21 cellular contexts compared by ENCODE assay signal in the genomic region with DNA sequence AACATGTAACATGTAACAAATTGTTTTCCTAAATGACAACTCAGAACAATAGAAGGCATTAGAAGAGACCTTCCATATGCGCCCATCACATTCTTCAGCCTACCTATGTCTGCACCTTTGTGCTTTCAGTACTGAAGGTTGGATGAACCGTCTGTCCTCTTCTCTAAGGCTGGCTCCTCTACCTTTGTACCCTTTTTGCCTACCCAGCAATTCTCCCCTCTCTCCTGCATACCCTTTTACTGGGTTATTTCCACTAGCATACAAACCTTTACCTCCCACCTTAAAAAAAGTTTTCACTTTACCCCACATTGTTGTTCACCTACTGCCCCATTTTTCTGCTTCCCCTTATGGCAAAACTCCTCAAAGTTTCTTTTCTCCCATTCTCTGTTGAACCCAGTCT. TPM values are rescaled to one million over a fixed set of nuclear protein-coding genes. Genes with fewer than 3 reads are reported as not detected.
DNase-seq lines count a peak whose midpoint lies in the region; ATAC-seq lines count a peak whose summit lies in the region.
"Had no signal": no experiment of that assay in that cellular context is flagged by ENCODE, and none has a peak within 500 bp of the region (broad histone marks: within the 10 kb centered on the region; RNA-seq: fewer than 3 reads in every experiment).

No MANE protein-coding gene starts in this region.

- no peaks in the 10 kb centered on the region for H3K9me3 Mint-ChIP-seq in stimulated activated naive CD8-positive, alpha-beta T cell treated with anti-CD3 and anti-CD28 coated beads, Interleukin-15, Interleukin-2, amounts not matched to agents 100 ng/mL and 50 ng/mL, for 24 hours
- no peaks in the 10 kb centered on the region for H3K9me3 Mint-ChIP-seq in stimulated activated naive CD8-positive, alpha-beta T cell treated with anti-CD3 and anti-CD28 coated beads, Interleukin-15, amount 100 ng/mL, for 72 hours
- H3K9me3 Mint-ChIP-seq in activated T-helper 1 cell treated with anti-CD3 and anti-CD28 coated beads, Interleukin-12 subunit alpha, Interleukin-12 subunit beta, Interleukin-2, Interleukin-4 antibody, amounts not matched to agents 30 ng/mL and 10 ng/mL and 1 ng/mL, durations not matched to agents 14 hours and 24 hours and 36 hours = no peaks in the 10 kb centered on the region
- H3K9me3 Mint-ChIP-seq in effector memory CD8-positive, alpha-beta T cell = no peaks in the 10 kb centered on the region

- H3K27ac Mint-ChIP-seq in stimulated activated naive CD8-positive, alpha-beta T cell treated with anti-CD3 and anti-CD28 coated beads, Interleukin-15, Interleukin-2, amounts not matched to agents 100 ng/mL and 50 ng/mL, for 24 hours = peak overlapping the region; percentile 42
- peak overlapping the region in 1 of 2 donors; percentile 75 for H3K27ac Mint-ChIP-seq in stimulated activated naive CD8-positive, alpha-beta T cell treated with anti-CD3 and anti-CD28 coated beads, Interleukin-15, amount 100 ng/mL, for 72 hours
- peak overlapping the region; percentile 64 for H3K27ac Mint-ChIP-seq in activated T-helper 1 cell treated with anti-CD3 and anti-CD28 coated beads, Interleukin-12 subunit alpha, Interleukin-12 subunit beta, Interleukin-2, Interleukin-4 antibody, amounts not matched to agents 30 ng/mL and 10 ng/mL and 1 ng/mL, durations not matched to agents 14 hours and 24 hours and 36 hours
- H3K27ac Mint-ChIP-seq in effector memory CD8-positive, alpha-beta T cell = peak overlapping the region; percentile 3 to 69
- H3K27ac Mint-ChIP-seq: CD14-positive monocyte had no signal

- no peak for ATAC-seq in stimulated activated naive CD8-positive, alpha-beta T cell treated with anti-CD3 and anti-CD28 coated beads, Interleukin-15, amount 100 ng/mL, for 72 hours
- no peak for ATAC-seq in effector memory CD8-positive, alpha-beta T cell (replicated peaks)
- no peak for ATAC-seq in GM18867 (IDR thresholded peaks at IDR 0.05; ENCODE audit: unreplicated experiment)

- DNase-seq in stimulated activated naive CD8-positive, alpha-beta T cell treated with anti-CD3 and anti-CD28 coated beads, Interleukin-15, amount 100 ng/mL, for 72 hours = no peak
- DNase-seq in activated T-helper 1 cell treated with anti-CD3 and anti-CD28 coated beads, Interleukin-12 subunit alpha, Interleukin-12 subunit beta, Interleukin-2, Interleukin-4 antibody, amounts not matched to agents 30 ng/mL and 10 ng/mL and 1 ng/mL, durations not matched to agents 14 hours and 24 hours and 36 hours (ENCODE audit: low spot score) = no peak
- DNase-seq in effector memory CD8-positive, alpha-beta T cell = no peak
- DNase-seq in NCI-H146 (lab: John Stamatoyannopoulos, UW) (no peak), globus pallidus (ENCODE audit: low spot score) (no peak)
- DNase-seq: ACHN, AML-193, Calu3, DMS53, H7, Kasumi-1, MM.1S, NCI-H1105, NCI-H1694 treated with DMSO at 0.1 percent for 48 hours, NCI-H2107, NCI-H226, NCI-H524 treated with DMSO at 0.1 percent for 48 hours, Right ventricle myocardium superior had no signal

- peaks cover 49% of the 10 kb centered on the region for H3K36me3 Mint-ChIP-seq in stimulated activated naive CD8-positive, alpha-beta T cell treated with anti-CD3 and anti-CD28 coated beads, Interleukin-15, Interleukin-2, amounts not matched to agents 100 ng/mL and 50 ng/mL, for 24 hours (ENCODE audit: low read depth)
- H3K36me3 Mint-ChIP-seq in activated T-helper 1 cell treated with anti-CD3 and anti-CD28 coated beads, Interleukin-12 subunit alpha, Interleukin-12 subunit beta, Interleukin-2, Interleukin-4 antibody, amounts not matched to agents 30 ng/mL and 10 ng/mL and 1 ng/mL, durations not matched to agents 14 hours and 24 hours and 36 hours (ENCODE audit: low read depth) = peaks cover 40% of the 10 kb centered on the region
- peaks cover 56% of the 10 kb centered on the region for H3K36me3 Mint-ChIP-seq in effector memory CD8-positive, alpha-beta T cell (ENCODE audit: insufficient read depth)

- H3K4me3 Mint-ChIP-seq in stimulated activated naive CD8-positive, alpha-beta T cell treated with anti-CD3 and anti-CD28 coated beads, Interleukin-15, Interleukin-2, amounts not matched to agents 100 ng/mL and 50 ng/mL, for 24 hours = no peak overlapping the region
- peak overlapping the region in 1 of 2 donors; percentile 55 for H3K4me3 Mint-ChIP-seq in stimulated activated naive CD8-positive, alpha-beta T cell treated with anti-CD3 and anti-CD28 coated beads, Interleukin-15, amount 100 ng/mL, for 72 hours
- no peak overlapping the region for H3K4me3 Mint-ChIP-seq in activated T-helper 1 cell treated with anti-CD3 and anti-CD28 coated beads, Interleukin-12 subunit alpha, Interleukin-12 subunit beta, Interleukin-2, Interleukin-4 antibody, amounts not matched to agents 30 ng/mL and 10 ng/mL and 1 ng/mL, durations not matched to agents 14 hours and 24 hours and 36 hours
- peak overlapping the region in 1 of 2 donors; percentile 11 for H3K4me3 Mint-ChIP-seq in effector memory CD8-positive, alpha-beta T cell
- H3K4me3 Mint-ChIP-seq: CD14-positive monocyte had no signal

- H3K27me3 Mint-ChIP-seq in stimulated activated naive CD8-positive, alpha-beta T cell treated with anti-CD3 and anti-CD28 coated beads, Interleukin-15, Interleukin-2, amounts not matched to agents 100 ng/mL and 50 ng/mL, for 24 hours = no peaks in the 10 kb centered on the region
- no peaks in the 10 kb centered on the region for H3K27me3 Mint-ChIP-seq in stimulated activated naive CD8-positive, alpha-beta T cell treated with anti-CD3 and anti-CD28 coated beads, Interleukin-15, amount 100 ng/mL, for 72 hours
- H3K27me3 Mint-ChIP-seq in activated T-helper 1 cell treated with anti-CD3 and anti-CD28 coated beads, Interleukin-12 subunit alpha, Interleukin-12 subunit beta, Interleukin-2, Interleukin-4 antibody, amounts not matched to agents 30 ng/mL and 10 ng/mL and 1 ng/mL, durations not matched to agents 14 hours and 24 hours and 36 hours (ENCODE audit: insufficient read depth) = no peaks in the 10 kb centered on the region
- no peaks in the 10 kb centered on the region for H3K27me3 Mint-ChIP-seq in effector memory CD8-positive, alpha-beta T cell

- intact Hi-C loops in activated T-helper 1 cell treated with anti-CD3 and anti-CD28 coated beads, Interleukin-12 subunit alpha, Interleukin-12 subunit beta, Interleukin-2, Interleukin-4 antibody, amounts not matched to agents 30 ng/mL and 10 ng/mL and 1 ng/mL, durations not matched to agents 14 hours and 24 hours and 36 hours (cut with micrococcal nuclease) = no loop called here

- H3K4me1 Mint-ChIP-seq in stimulated activated naive CD8-positive, alpha-beta T cell treated with anti-CD3 and anti-CD28 coated beads, Interleukin-15, Interleukin-2, amounts not matched to agents 100 ng/mL and 50 ng/mL, for 24 hours (ENCODE audit: low read depth) = peaks cover 49% of the 10 kb centered on the region
- peaks cover 50% of the 10 kb centered on the region for H3K4me1 Mint-ChIP-seq in stimulated activated naive CD8-positive, alpha-beta T cell treated with anti-CD3 and anti-CD28 coated beads, Interleukin-15, amount 100 ng/mL, for 72 hours
- H3K4me1 Mint-ChIP-seq in activated T-helper 1 cell treated with anti-CD3 and anti-CD28 coated beads, Interleukin-12 subunit alpha, Interleukin-12 subunit beta, Interleukin-2, Interleukin-4 antibody, amounts not matched to agents 30 ng/mL and 10 ng/mL and 1 ng/mL, durations not matched to agents 14 hours and 24 hours and 36 hours (ENCODE audit: low read depth) = peaks cover 60% of the 10 kb centered on the region
- peaks cover 38 to 41% of the 10 kb centered on the region in 2 donors for H3K4me1 Mint-ChIP-seq in effector memory CD8-positive, alpha-beta T cell (ENCODE audit: low read depth in 2 of 2)

RNA-seq across cellular contexts. Expression of a gene that starts 5.2 kb away (rescaled TPM):
- 18.5 and 22.6 TPM in 2 replicates for total RNA-seq in activated T-helper 1 cell treated with anti-CD3 and anti-CD28 coated beads, Interleukin-12 subunit alpha, Interleukin-12 subunit beta, Interleukin-2, Interleukin-4 antibody, amounts not matched to agents 30 ng/mL and 10 ng/mL and 1 ng/mL, durations not matched to agents 14 hours and 24 hours and 36 hours

RNA-seq across cellular contexts. Expression of a gene that starts 33.6 kb away (rescaled TPM):
- total RNA-seq in activated T-helper 1 cell treated with anti-CD3 and anti-CD28 coated beads, Interleukin-12 subunit alpha, Interleukin-12 subunit beta, Interleukin-2, Interleukin-4 antibody, amounts not matched to agents 30 ng/mL and 10 ng/mL and 1 ng/mL, durations not matched to agents 14 hours and 24 hours and 36 hours = 87.3 and 94.4 TPM in 2 replicates
